In genomic region chr3:155862290-155862982, GRCh38 we compare ENCODE assay signal across 8 cellular contexts. TPM values are rescaled to one million over a fixed set of nuclear protein-coding genes. Genes with fewer than 3 reads are reported as not detected.
DNase-seq lines count a peak whose midpoint lies in the region; ATAC-seq lines count a peak whose summit lies in the region.
"Not testable (repeated sequence)": the region's sequence is repeated elsewhere in the genome, so short reads cannot be mapped to it uniquely, and the experiment has no call there.

No MANE protein-coding gene starts in this region.

- not testable (repeated sequence) for H3K4me3 Mint-ChIP-seq in activated CD4-positive, alpha-beta T cell treated with anti-CD3 and anti-CD28 coated beads for 36 hours

- H3K9me3 Mint-ChIP-seq in activated CD4-positive, alpha-beta T cell treated with anti-CD3 and anti-CD28 coated beads for 36 hours (ENCODE audit: low read depth): not testable (repeated sequence)

- CTCF ChIA-PET in activated CD4-positive, alpha-beta T cell treated with anti-CD3 and anti-CD28 coated beads for 36 hours (lab: Charles Lee): interaction anchor here (0.7 to 1.2 kb wide), 2 partner anchors 9 to 1099 kb away, joined by 3 to 4 read pairs; no protein-coding TSS in a partner anchor

- DNase-seq in EL: peak; percentile 89
- peak; percentile 64 for DNase-seq in MV-4-11 (lab: John Stamatoyannopoulos, UW)
- peak; percentile 19 to 51 for DNase-seq in SJSA1 (ENCODE audit: low read depth in 1 of 2, low spot score in 2 of 2)
- DNase-seq in activated CD4-positive, alpha-beta T cell treated with anti-CD3 and anti-CD28 coated beads for 36 hours: peak; percentile 79
- DNase-seq in activated effector memory CD4-positive, alpha-beta T cell treated with anti-CD3 and anti-CD28 coated beads, Interleukin-2, amount 50 U/mL, for 16 hours: peak; percentile 83
- peak; percentile 41 to 65 (median 52) for DNase-seq in effector memory CD4-positive, alpha-beta T cell
- peak; percentile 25 for DNase-seq in mucosa of gallbladder (ENCODE audit: low spot score)
- DNase-seq in stimulated activated CD8-positive, alpha-beta memory T cell treated with anti-CD3 and anti-CD28 coated beads, Interleukin-2, amount 100 ng/mL, for 1 hour (ENCODE audit: low read depth in 2 of 2): peak; percentile 27 to 45

- H3K9me3 ChIP-seq in SJSA1 (replicated peaks); effector memory CD4-positive, alpha-beta T cell (ENCODE audit: control insufficient read depth, low read length): not testable (repeated sequence)

- H3K36me3 Mint-ChIP-seq in activated CD4-positive, alpha-beta T cell treated with anti-CD3 and anti-CD28 coated beads for 36 hours (ENCODE audit: low read depth): not testable (repeated sequence)

- not testable (repeated sequence) for H3K36me3 ChIP-seq in SJSA1; effector memory CD4-positive, alpha-beta T cell (ENCODE audit: control insufficient read depth, insufficient read depth, low read length)

- POLR2A ChIA-PET in activated CD4-positive, alpha-beta T cell treated with anti-CD3 and anti-CD28 coated beads for 36 hours (lab: Charles Lee): interaction anchor here (0.6 to 1.2 kb wide), 4 partner anchors 8 to 67 kb away, joined by 5 to 7 read pairs (median 6); partner anchors contain the start of gene SLC33A1

- peak; percentile 97 for ATAC-seq in activated CD4-positive, alpha-beta T cell treated with anti-CD3 and anti-CD28 coated beads for 36 hours

- peak overlapping the region; percentile 80 for H3K27ac Mint-ChIP-seq in activated CD4-positive, alpha-beta T cell treated with anti-CD3 and anti-CD28 coated beads for 36 hours

- not testable (repeated sequence) for H3K4me1 ChIP-seq in SJSA1 (replicated peaks); effector memory CD4-positive, alpha-beta T cell (ENCODE audit: control insufficient read depth, insufficient read depth, low read length, poor library complexity, severe bottlenecking)

- H3K27ac ChIP-seq in SJSA1: not testable (repeated sequence)
- peak overlapping the region; percentile 15 for H3K27ac ChIP-seq in effector memory CD4-positive, alpha-beta T cell (ENCODE audit: insufficient read depth, low read length, poor library complexity, severe bottlenecking)

- H3K4me3 ChIP-seq in SJSA1; effector memory CD4-positive, alpha-beta T cell (ENCODE audit: insufficient read depth, low read depth, low read length, poor library complexity, severe bottlenecking): not testable (repeated sequence)

- not testable (repeated sequence) for H3K27me3 ChIP-seq in SJSA1 (replicated peaks); effector memory CD4-positive, alpha-beta T cell (replicated peaks; ENCODE audit: control insufficient read depth, insufficient read depth, low read length, poor library complexity, severe bottlenecking)

- intact Hi-C loops in activated CD4-positive, alpha-beta T cell treated with anti-CD3 and anti-CD28 coated beads for 36 hours (cut with DNase I, micrococcal nuclease): loop anchor here (1.0 kb wide), 2 partner anchors 8 kb away; partner anchors contain the start of genes GMPS (in 2 of the 2) and SLC33A1 (in 2 of the 2)

- peaks cover 20% of the 10 kb centered on the region for H3K4me1 Mint-ChIP-seq in activated CD4-positive, alpha-beta T cell treated with anti-CD3 and anti-CD28 coated beads for 36 hours

- not testable (repeated sequence) for H3K27me3 Mint-ChIP-seq in activated CD4-positive, alpha-beta T cell treated with anti-CD3 and anti-CD28 coated beads for 36 hours

RNA-seq across cellular contexts. Expression of gene GMPS, which starts 8.0 kb away (rescaled TPM):
- 79.4 and 80.2 TPM in 2 replicates for total RNA-seq in SJSA1 (2014; rRNA removed; shearing (Covaris generic))
- 100 to 1,000 TPM; 154 to 161 TPM for total RNA-seq in activated CD4-positive, alpha-beta T cell treated with anti-CD3 and anti-CD28 coated beads for 36 hours
- total RNA-seq in mucosa of gallbladder: 36.7 TPM

RNA-seq across cellular contexts. Expression of gene SLC33A1, which starts 8.2 kb away (rescaled TPM):
- total RNA-seq in SJSA1 (2014; rRNA removed; shearing (Covaris generic)): 24.9 and 27.7 TPM in 2 replicates
- total RNA-seq in activated CD4-positive, alpha-beta T cell treated with anti-CD3 and anti-CD28 coated beads for 36 hours: 10 to 100 TPM; 19.2 to 19.9 TPM
- 47.8 TPM for total RNA-seq in mucosa of gallbladder

RNA-seq across cellular contexts. Expression of gene C3orf33, which starts 56.4 kb away (rescaled TPM):
- 2.1 and 4.5 TPM in 2 replicates for total RNA-seq in SJSA1 (2014; rRNA removed; shearing (Covaris generic))
- total RNA-seq in activated CD4-positive, alpha-beta T cell treated with anti-CD3 and anti-CD28 coated beads for 36 hours: 1 to 10 TPM; 1.5 to 1.6 TPM
- 4.1 TPM for total RNA-seq in mucosa of gallbladder

Comparison
In these comparisons a context has a peak if more than half of its experiments do, and no peak if none do; other contexts are left out.
1. DNase-seq: peak in every context shown above with its lines; median percentile 89 in EL; 83 in activated effector memory CD4-positive, alpha-beta T cell treated with anti-CD3 and anti-CD28 coated beads, Interleukin-2, amount 50 U/mL, for 16 hours; 79 in activated CD4-positive, alpha-beta T cell treated with anti-CD3 and anti-CD28 coated beads for 36 hours; 64 in MV-4-11; 52 in effector memory CD4-positive, alpha-beta T cell; 36 in stimulated activated CD8-positive, alpha-beta memory T cell treated with anti-CD3 and anti-CD28 coated beads, Interleukin-2, amount 100 ng/mL, for 1 hour; 35 in SJSA1; 25 in mucosa of gallbladder.